Comparison of ENCODE assay signal across 33 cellular contexts in the genomic region with DNA sequence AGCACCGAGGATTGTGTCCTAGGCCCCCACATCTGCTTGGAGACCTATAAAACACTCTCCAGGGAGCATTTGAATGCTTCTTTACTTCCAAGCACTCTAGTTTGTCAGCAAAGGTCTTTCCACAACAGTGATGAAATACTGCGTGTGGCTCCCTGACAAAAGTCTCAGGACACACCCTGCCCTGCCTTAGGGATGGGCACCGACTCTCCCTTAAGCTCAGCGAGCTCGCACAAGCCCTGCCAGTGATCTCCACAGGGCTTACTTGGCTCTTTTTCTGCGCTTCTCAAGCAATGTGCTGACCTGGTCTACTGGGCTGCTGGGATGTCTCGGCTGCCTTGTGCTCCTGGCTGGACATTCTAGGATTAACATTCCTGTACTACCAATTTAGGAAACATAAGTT.
DNase-seq lines count a peak whose midpoint lies in the region; ATAC-seq and TF ChIP-seq lines count a peak whose summit lies in the region.
"Had no signal": no experiment of that assay in that cellular context is flagged by ENCODE, and none has a peak within 500 bp of the region (broad histone marks: within the 10 kb centered on the region; RNA-seq: fewer than 3 reads in every experiment).

No MANE protein-coding gene starts in this region.

- no peak overlapping the region for H3K4me2 ChIP-seq in GM23338
- no peak overlapping the region for H3K4me2 ChIP-seq in mammary epithelial cell (ENCODE audit: insufficient read depth, low read depth, low read length)
- H3K4me2 ChIP-seq: smooth muscle cell had no signal

- 66% methylated on average over 4 of the region's 7 CpGs for WGBS in mammary epithelial cell (ENCODE audit: low coverage, missing lambda C conversion rate)

- peaks cover 8% of the 10 kb centered on the region for H3K9me3 Mint-ChIP-seq in GM23338
- H3K9me3 Mint-ChIP-seq: activated naive CD4-positive, alpha-beta T cell treated with anti-CD3 and anti-CD28 coated beads, Interleukin-2, amount 10 ng/mL, durations not matched to agents 7 days and 5 days; natural killer cell had no signal

- no peaks in the 10 kb centered on the region for H3K27me3 Mint-ChIP-seq in GM23338 (ENCODE audit: insufficient read depth, low read depth, poor library complexity)

- H3K4me1 Mint-ChIP-seq in GM23338: no peaks in the 10 kb centered on the region

- in situ Hi-C loops in mammary epithelial cell (cut with MboI; ENCODE audit: low sequenced_read_pairs in 2 of 2): loop anchor here in 1 of 2 donors (25.0 kb wide), 2 partner anchors 650 to 825 kb away; partner anchors contain the start of gene MKX
- in situ Hi-C loops in gastrocnemius medialis (cut with MboI; ENCODE audit: low sequenced_read_pairs in 4 of 4): loop anchor here in 3 of 4 donors (10.0 to 25.0 kb wide), 3 partner anchors 82 to 825 kb away; partner anchors contain the start of genes MKX (in 3 of the 3) and MPP7 (in 1 of the 3)

- H4K20me1 ChIP-seq in GM23338 (replicated peaks; ENCODE audit: insufficient read depth): no peaks in the 10 kb centered on the region
- H4K20me1 ChIP-seq in mammary epithelial cell (ENCODE audit: insufficient read depth, low read length): no peaks in the 10 kb centered on the region

- H3K79me2 ChIP-seq in GM23338 (replicated peaks; ENCODE audit: insufficient read depth) (no peaks in the 10 kb centered on the region), mammary epithelial cell (ENCODE audit: insufficient read depth, low read length) (no peaks in the 10 kb centered on the region)

- H3K9me3 ChIP-seq in mammary epithelial cell (replicated peaks; ENCODE audit: insufficient read depth, low read length): no peaks in the 10 kb centered on the region
- no peaks in the 10 kb centered on the region for H3K9me3 ChIP-seq in gastrocnemius medialis
- H3K9me3 ChIP-seq in ascending aorta: no peaks in the 10 kb centered on the region
- H3K9me3 ChIP-seq: SJCRH30, testis had no signal

- BruUV-seq in mammary epithelial cell (replicated peaks; lab: Mats Ljungman, UMichigan): no TSS peak

- dilution Hi-C loops in mammary epithelial cell (cut with HindIII; ENCODE audit: low sequenced_read_pairs): no loop called here

- H3K4me3 Mint-ChIP-seq in GM23338: no peak overlapping the region
- H3K4me3 Mint-ChIP-seq: activated CD8-positive, alpha-beta T cell treated with anti-CD3 and anti-CD28 coated beads, Interleukin-2, amount 10 ng/mL, durations not matched to agents 7 days and 5 days; activated naive CD4-positive, alpha-beta T cell treated with anti-CD3 and anti-CD28 coated beads, Interleukin-2, amount 10 ng/mL, durations not matched to agents 7 days and 5 days; natural killer cell had no signal

- H3K4me1 ChIP-seq in GM23338 (ENCODE audit: insufficient read depth) (no peaks in the 10 kb centered on the region), mammary epithelial cell (ENCODE audit: insufficient read depth, low read length) (peaks cover 8% of the 10 kb centered on the region), foreskin keratinocyte (no peaks in the 10 kb centered on the region), gastrocnemius medialis (no peaks in the 10 kb centered on the region), ascending aorta (no peaks in the 10 kb centered on the region)
- H3K4me1 ChIP-seq: SJCRH30, testis had no signal

- no peaks in the 10 kb centered on the region for H3F3A ChIP-seq in GM23338 (replicated peaks; ENCODE audit: low read depth)

- no peak overlapping the region for H3K27ac Mint-ChIP-seq in GM23338
- H3K27ac Mint-ChIP-seq: activated CD8-positive, alpha-beta T cell treated with anti-CD3 and anti-CD28 coated beads, Interleukin-2, amount 10 ng/mL, durations not matched to agents 7 days and 5 days; activated naive CD4-positive, alpha-beta T cell treated with anti-CD3 and anti-CD28 coated beads, Interleukin-2, amount 10 ng/mL, durations not matched to agents 7 days and 5 days; natural killer cell had no signal

- TF ChIP-seq CTCF in GM23338 (conservative IDR thresholded peaks at IDR 0.05; ENCODE audit: low read depth in 2 of 2) (no peak), mammary epithelial cell (conservative IDR thresholded peaks at IDR 0.05 in 1 of 2, IDR thresholded peaks at IDR 0.05 in 1 of 2; ENCODE audit: extremely low read depth in 1 of 2, insufficient read depth in 1 of 2, low read depth in 1 of 2, low read length in 2 of 2) (no peak), foreskin keratinocyte (conservative IDR thresholded peaks at IDR 0.05) (no peak), gastrocnemius medialis (IDR thresholded peaks at IDR 0.05 in 4 of 5, conservative IDR thresholded peaks at IDR 0.05 in 1 of 5) (no peak), GM10266 (IDR thresholded peaks at IDR 0.05; ENCODE audit: control insufficient read depth, insufficient read depth, low read depth, missing control alignments) (no peak), ascending aorta (IDR thresholded peaks at IDR 0.05) (no peak)

- no peak overlapping the region for H3K27ac ChIP-seq in GM23338 (ENCODE audit: low read depth)
- H3K27ac ChIP-seq in mammary epithelial cell (ENCODE audit: insufficient read depth, low read depth, low read length): no peak overlapping the region
- no peak overlapping the region for H3K27ac ChIP-seq in foreskin keratinocyte
- no peak overlapping the region for H3K27ac ChIP-seq in gastrocnemius medialis
- no peak overlapping the region for H3K27ac ChIP-seq in ascending aorta
- H3K27ac ChIP-seq: brain microvascular endothelial cell, HL-60, SJCRH30, testis, VCaP had no signal

- H3K36me3 Mint-ChIP-seq in GM23338 (ENCODE audit: low read depth): peaks cover 5% of the 10 kb centered on the region; the same call in 2 of the 3 replicates
- H3K36me3 Mint-ChIP-seq: activated naive CD4-positive, alpha-beta T cell treated with anti-CD3 and anti-CD28 coated beads, Interleukin-2, amount 10 ng/mL, durations not matched to agents 7 days and 5 days; natural killer cell had no signal

- H3K4me3 ChIP-seq in GM23338 (no peak overlapping the region), mammary epithelial cell (replicated peaks in 1 of 3; ENCODE audit: insufficient read depth in 1 of 3, low read depth in 2 of 3, low read length in 3 of 3) (no peak overlapping the region), gastrocnemius medialis (no peak overlapping the region), ascending aorta (no peak overlapping the region)
- H3K4me3 ChIP-seq: GM12878, SJCRH30, smooth muscle cell, testis had no signal

- intact Hi-C loops in mammary epithelial cell (cut with micrococcal nuclease) (loop anchor here (10.0 kb wide), 2 partner anchors 522 to 832 kb away; no protein-coding TSS in a partner anchor), gastrocnemius medialis (cut with DNase I; ENCODE audit: low total_unique reads) (no loop called here), ascending aorta (cut with DNase I) (loop anchor here (10.0 kb wide), 2 partner anchors 212 to 332 kb away; no protein-coding TSS in a partner anchor)

- H3K36me3 ChIP-seq in GM23338 (ENCODE audit: insufficient read depth) (no peaks in the 10 kb centered on the region), mammary epithelial cell (ENCODE audit: insufficient read depth, low read length) (no peaks in the 10 kb centered on the region), gastrocnemius medialis (no peaks in the 10 kb centered on the region), ascending aorta (no peaks in the 10 kb centered on the region)
- H3K36me3 ChIP-seq: brain microvascular endothelial cell, SJCRH30 had no signal

- H3K27me3 ChIP-seq in GM23338 (ENCODE audit: insufficient read depth) (no peaks in the 10 kb centered on the region), mammary epithelial cell (ENCODE audit: insufficient read depth, low read length) (no peaks in the 10 kb centered on the region), foreskin keratinocyte (peaks cover 3% of the 10 kb centered on the region), gastrocnemius medialis (no peaks in the 10 kb centered on the region), ascending aorta (no peaks in the 10 kb centered on the region)
- H3K27me3 ChIP-seq: brain microvascular endothelial cell, SJCRH30, testis had no signal

- ATAC-seq in GM23338: no peak
- ATAC-seq in foreskin keratinocyte: peak; percentile 79
- ATAC-seq in gastrocnemius medialis: peak; percentile 62 to 74
- ATAC-seq: activated CD8-positive, alpha-beta T cell treated with anti-CD3 and anti-CD28 coated beads, Interleukin-2, amount 10 ng/mL, durations not matched to agents 7 days and 5 days; GM12878; natural killer cell; stimulated activated naive CD8-positive, alpha-beta T cell treated with anti-CD3 and anti-CD28 coated beads, Interleukin-15, Interleukin-2, amounts not matched to agents 100 U/mL and 50 U/mL, for 24 hours had no signal

- H3K9ac ChIP-seq in mammary epithelial cell (ENCODE audit: insufficient read depth, low read length): no peak overlapping the region

- TF ChIP-seq POLR2A in gastrocnemius medialis (IDR thresholded peaks at IDR 0.05): no peak

- DNase-seq in GM23338 (ENCODE audit: low spot score): no peak
- peak; percentile 54 for DNase-seq in mammary epithelial cell
- DNase-seq in foreskin keratinocyte: peak in 1 of 2 donors; percentile 55
- DNase-seq in gastrocnemius medialis: peak in 1 of 2 donors; percentile 32
- no peak for DNase-seq in GM10266 (ENCODE audit: extremely low spot score)
- DNase-seq in 8988T: no peak
- no peak for DNase-seq in ascending aorta (ENCODE audit: low spot score in 2 of 2)
- DNase-seq in NCI-H1694 (lab: John Stamatoyannopoulos, UW): no peak
- DNase-seq: ACHN; activated CD4-positive, alpha-beta T cell treated with anti-CD3 and anti-CD28 coated beads for 4 hours; activated CD8-positive, alpha-beta T cell treated with anti-CD3 and anti-CD28 coated beads, Interleukin-2, amount 10 ng/mL, durations not matched to agents 7 days and 5 days; activated naive CD4-positive, alpha-beta T cell treated with anti-CD3 and anti-CD28 coated beads, Interleukin-2, amount 10 ng/mL, durations not matched to agents 7 days and 5 days; amniotic stem cell; brain microvascular endothelial cell; DMS 273 treated with DMSO at 0.1 percent for 48 hours; effector CD4-positive, alpha-beta T cell; H7; KG1; midbrain; MM.1S; natural killer cell; NCI-H1417 treated with DMSO at 0.1 percent for 48 hours; NCI-H2081 treated with DMSO at 0.1 percent for 48 hours; NCI-H446; NCI-H774; SJCRH30; stimulated activated naive CD8-positive, alpha-beta T cell treated with anti-CD3 and anti-CD28 coated beads, Interleukin-15, Interleukin-2, amounts not matched to agents 100 U/mL and 50 U/mL, for 24 hours; T1000; testis had no signal

- H2AFZ ChIP-seq in GM23338 (0 out of 2 replicates have a peak overlapping the region, but pooled peaks have one; percentile 18), mammary epithelial cell (ENCODE audit: low read depth, low read length) (peak overlapping the region; percentile 3)

- CTCF ChIA-PET in mammary epithelial cell (lab: Charles Lee; ENCODE audit: low non-redundant PET): interaction anchor here (0.9 kb wide), 1 partner anchor 84 kb away, joined by 3 read pairs; no protein-coding TSS in a partner anchor

- 0 out of 2 replicates have a peak, but pooled peaks cover 3% of the 10 kb centered on the region for H3K9me2 ChIP-seq in GM23338 (ENCODE audit: insufficient read depth)

TF ChIP-seq in GM23338, 12 proteins besides CTCF, POLR2A, EP300 and RAD21 (continues in another document):
- TF ChIP-seq JUNB (IDR thresholded peaks at IDR 0.05; ENCODE audit: unreplicated experiment): no peak
- TF ChIP-seq EZH2phosphoT487 (IDR thresholded peaks at IDR 0.05; ENCODE audit: unreplicated experiment): no peak
- TF ChIP-seq CREB1 (CRISPR knock-in tag; IDR thresholded peaks at IDR 0.05; ENCODE audit: low read depth): no peak
